26 cellular contexts compared by ENCODE assay signal in genomic region chr20:48812600-48813445, GRCh38. TPM values are rescaled to one million over a fixed set of nuclear protein-coding genes. Genes with fewer than 3 reads are reported as not detected.
A peak's percentile ranks its signal among the peaks of the same experiment; 100 is the strongest.
DNase-seq lines count a peak whose midpoint lies in the region; FAIRE-seq and TF ChIP-seq lines count a peak whose summit lies in the region.
"Had no signal": no experiment of that assay in that cellular context is flagged by ENCODE, and none has a peak within 500 bp of the region (broad histone marks: within the 10 kb centered on the region; RNA-seq: fewer than 3 reads in every experiment).

No MANE protein-coding gene starts in this region.

- H2AK5ac ChIP-seq in H1 (ENCODE audit: low read depth, low read length) = no peak overlapping the region

- POLR2A ChIA-PET in H1 (lab: Charles Lee; ENCODE audit: partially characterized antibody) (no interaction called here), SK-N-SH (lab: Yijun Ruan, JAX) (interaction anchor here (0.6 kb wide), 1 partner anchor 91 kb away, joined by 3 read pairs; no protein-coding TSS in a partner anchor)

- H3K9ac ChIP-seq in H1 (replicated peaks in 1 of 4; ENCODE audit: extremely low read depth in 1 of 4, low read depth in 3 of 4, low read length in 3 of 4) = no peak overlapping the region
- no peak overlapping the region for H3K9ac ChIP-seq in SK-N-SH

- peak overlapping the region; percentile 20 for H3K27ac ChIP-seq in C4-2B
- H3K27ac ChIP-seq in H1 (ENCODE audit: low read depth, low read length) = no peak overlapping the region
- H3K27ac ChIP-seq in SK-N-SH (ENCODE audit: low read depth in 2 of 2, low read length in 1 of 2) = no peak overlapping the region
- H3K27ac ChIP-seq: esophagus muscularis mucosa, ovary had no signal

- DNase-seq in HTR-8/SVneo (ENCODE audit: insufficient read length, low spot score) (no peak), H1 (ENCODE audit: low read depth in 1 of 2, low spot score in 2 of 2) (no peak), pons (ENCODE audit: low spot score) (peak; percentile 88), NCI-H1092 (lab: John Stamatoyannopoulos, UW) (no peak), SK-N-SH (no peak), T-helper 2 cell (no peak)
- DNase-seq in stimulated activated CD4-positive, alpha-beta T cell treated with anti-CD3 and anti-CD28 coated beads, Interleukin-12 subunit alpha, Interleukin-12 subunit beta, amount 100 ng/mL, for 4 hours = no peak
- DNase-seq: activated CD4-positive, alpha-beta memory T cell treated with anti-CD3 and anti-CD28 coated beads, Interleukin-2, amount 10 ng/mL, durations not matched to agents 7 days and 5 days; activated CD4-positive, alpha-beta T cell treated with anti-CD3 and anti-CD28 coated beads for 1 hour; activated CD8-positive, alpha-beta memory T cell treated with anti-CD3 and anti-CD28 coated beads, Interleukin-2, amount 50 U/mL, for 4 hours; activated naive CD4-positive, alpha-beta T cell treated with Interleukin-2 at 50 U/mL for 16 hours; central memory CD4-positive, alpha-beta T cell; Kasumi-1; kidney glomerular epithelial cell; mammary epithelial cell; NCI-H1417 treated with DMSO at 0.1 percent for 48 hours; NCI-H524; NK-92 treated with Interleukin-12 subunit alpha and Interleukin-12 subunit beta, amount 100 ng/mL, for 24 hours; ovary; stimulated activated CD4-positive, alpha-beta T cell treated with anti-CD3 and anti-CD28 coated beads, Interleukin-4, amount 100 ng/mL, for 24 hours had no signal

- no peak overlapping the region for H2BK120ac ChIP-seq in H1 (replicated peaks; ENCODE audit: low read depth, low read length)

- H3K18ac ChIP-seq in H1 (ENCODE audit: extremely low read depth, low read length) = no peak overlapping the region

- no peaks in the 10 kb centered on the region; the same call in 1 of the 2 replicates for H3K79me1 ChIP-seq in H1 (ENCODE audit: low read depth, low read length)

- TF ChIP-seq RAD21 in H1 (IDR thresholded peaks at IDR 0.05 in 1 of 2, conservative IDR thresholded peaks at IDR 0.05 in 1 of 2; ENCODE audit: low read depth in 2 of 2, low read length in 2 of 2) = no peak
- TF ChIP-seq RAD21 in SK-N-SH (IDR thresholded peaks at IDR 0.05; ENCODE audit: low read length) = no peak

- WGBS in H1 (ENCODE audit: extremely low coverage in 1 of 2, insufficient coverage in 1 of 2, insufficient read length in 1 of 2, insufficient replicate concordance in 2 of 2, low coverage in 1 of 2, low lambda C conversion rate in 2 of 2, missing lambda C conversion rate in 1 of 2), 2 experiments = 84% methylated on average over 15 of the region's 15 CpGs; no CpG with 5 or more reads in 1 of the 2 experiments
- WGBS in SK-N-SH (ENCODE audit: low lambda C conversion rate) = 81% methylated on average over 15 of the region's 15 CpGs

- no peak overlapping the region for H2BK15ac ChIP-seq in H1 (ENCODE audit: low read length)

- H3K23ac ChIP-seq in H1 (ENCODE audit: insufficient read length) = no peak overlapping the region

- H3K14ac ChIP-seq in H1 (ENCODE audit: insufficient read length) = no peak overlapping the region

- H2BK20ac ChIP-seq in H1 (ENCODE audit: low read length) = no peak overlapping the region

- H4K20me1 ChIP-seq in H1 (replicated peaks in 1 of 2; ENCODE audit: control insufficient read depth in 1 of 2, insufficient read depth in 2 of 2, low read length in 2 of 2) (no peaks in the 10 kb centered on the region), SK-N-SH (ENCODE audit: insufficient read depth) (no peaks in the 10 kb centered on the region)

- H3K56ac ChIP-seq in H1 (replicated peaks; ENCODE audit: insufficient read length, low read depth, low read length) = no peak overlapping the region

- peak; percentile 74 for FAIRE-seq in HTR-8/SVneo (lab: Jason Lieb, UNC)
- FAIRE-seq in H1 (lab: Jason Lieb, UNC) = no peak
- FAIRE-seq: frontal cortex, GM12892, HepG2 had no signal

- H4K91ac ChIP-seq in H1 (replicated peaks; ENCODE audit: insufficient read length, low read length) = no peak overlapping the region

- CTCF ChIA-PET in H1 (lab: Charles Lee; ENCODE audit: partially characterized antibody) (interaction anchor here (0.6 to 0.8 kb wide), 2 partner anchors 44 to 155 kb away, joined by 3 to 4 read pairs; no protein-coding TSS in a partner anchor), SK-N-SH (lab: Yijun Ruan, JAX) (interaction anchor here (1.7 to 2.5 kb wide), 2 partner anchors 14 to 155 kb away, joined by 4 to 8 read pairs; partner anchors contain the start of gene PREX1)

- TF ChIP-seq POLR2A in H1 (IDR thresholded peaks at IDR 0.05; ENCODE audit: control extremely low read depth in 1 of 2, low read depth in 2 of 2, low read length in 2 of 2) = no peak

- H2BK5ac ChIP-seq in H1 (ENCODE audit: low read depth, low read length) = no peak overlapping the region

- H3K36me3 ChIP-seq in H1 (ENCODE audit: control insufficient read depth in 2 of 4, insufficient read depth in 4 of 4, low read length in 3 of 4) = no peaks in the 10 kb centered on the region
- no peaks in the 10 kb centered on the region for H3K36me3 ChIP-seq in SK-N-SH (replicated peaks in 1 of 2; ENCODE audit: control insufficient read depth in 1 of 2, insufficient read depth in 2 of 2, low read length in 1 of 2)
- H3K36me3 ChIP-seq: esophagus muscularis mucosa, HAP-1, ovary had no signal

- no peak overlapping the region for H4K5ac ChIP-seq in H1 (ENCODE audit: insufficient read length, low read depth, low read length)

- H3F3A ChIP-seq in SK-N-SH (replicated peaks; ENCODE audit: insufficient read depth) = no peaks in the 10 kb centered on the region

- peak overlapping the region; percentile 51; the same call in 1 of the 2 replicates for H2BK12ac ChIP-seq in H1 (ENCODE audit: low read depth, low read length)

- H3K4me2 ChIP-seq in H1 (ENCODE audit: insufficient read depth in 1 of 2, low read depth in 2 of 2, low read length in 2 of 2) = no peak overlapping the region
- H3K4me2 ChIP-seq in SK-N-SH = no peak overlapping the region

- no peaks in the 10 kb centered on the region for H3K9me2 ChIP-seq in SK-N-SH

- H3K9me3 ChIP-seq in H1 (ENCODE audit: insufficient read depth in 2 of 2, low read depth in 1 of 2, low read length in 1 of 2) = no peaks in the 10 kb centered on the region
- H3K9me3 ChIP-seq in SK-N-SH = no peaks in the 10 kb centered on the region
- H3K9me3 ChIP-seq: HAP-1, ovary had no signal

- H3K27me3 ChIP-seq in H1 (replicated peaks in 1 of 4; ENCODE audit: control insufficient read depth in 3 of 4, extremely low read depth in 1 of 4, insufficient read depth in 3 of 4, low read length in 3 of 4) (no peaks in the 10 kb centered on the region), SK-N-SH (ENCODE audit: insufficient read depth) (no peaks in the 10 kb centered on the region)
- H3K27me3 ChIP-seq: esophagus muscularis mucosa, ovary had no signal

- H3K4me3 ChIP-seq in H1 (ENCODE audit: extremely low read depth in 1 of 4, insufficient read depth in 2 of 4, low read depth in 3 of 4, low read length in 4 of 4) (no peak overlapping the region), SK-N-SH (ENCODE audit: low read depth in 2 of 2, low read length in 1 of 2) (no peak overlapping the region)
- H3K4me3 ChIP-seq: esophagus muscularis mucosa, HAP-1, ovary had no signal

- no peak for TF ChIP-seq CTCF in C4-2B (conservative IDR thresholded peaks at IDR 0.05)
- no peak for TF ChIP-seq CTCF in H1 (IDR thresholded peaks at IDR 0.05; ENCODE audit: control extremely low read depth in 1 of 3, insufficient read depth in 1 of 3, low read depth in 1 of 3, low read length in 3 of 3)
- no peak for TF ChIP-seq CTCF in SK-N-SH (IDR thresholded peaks at IDR 0.05)

- H3K79me2 ChIP-seq in H1 (ENCODE audit: control insufficient read depth in 1 of 2, insufficient read depth in 2 of 2, low read length in 2 of 2) = no peaks in the 10 kb centered on the region
- no peaks in the 10 kb centered on the region for H3K79me2 ChIP-seq in SK-N-SH (ENCODE audit: insufficient read depth)

- no peak overlapping the region for H3K4ac ChIP-seq in H1 (replicated peaks; ENCODE audit: insufficient read length, low read depth, low read length)

- no peak overlapping the region for H2AFZ ChIP-seq in H1 (ENCODE audit: low read length)
- no peak overlapping the region for H2AFZ ChIP-seq in SK-N-SH (ENCODE audit: low read depth)

- no peaks in the 10 kb centered on the region for H3K23me2 ChIP-seq in H1 (ENCODE audit: low read depth, low read length)

- H3K4me1 ChIP-seq in H1 (replicated peaks in 1 of 4; ENCODE audit: control insufficient read depth in 3 of 4, insufficient read depth in 4 of 4, low read length in 3 of 4) = 0 out of 7 replicates have a peak, but pooled peaks cover 0 to under 1% (median 0%) of the 10 kb centered on the region in 4 experiments
- H3K4me1 ChIP-seq in SK-N-SH (ENCODE audit: control insufficient read depth in 1 of 2, insufficient read depth in 2 of 2, low read depth in 1 of 2, low read length in 1 of 2) = no peaks in the 10 kb centered on the region
- H3K4me1 ChIP-seq: HAP-1 had no signal

- TF ChIP-seq EP300 in H1 (IDR thresholded peaks at IDR 0.05; ENCODE audit: borderline replicate concordance in 1 of 2, low read depth in 2 of 2, low read length in 2 of 2) = no peak
- TF ChIP-seq EP300 in SK-N-SH (IDR thresholded peaks at IDR 0.05; ENCODE audit: borderline replicate concordance in 1 of 2, low read depth in 1 of 2, low read length in 1 of 2) = no peak

- no peak overlapping the region for H4K8ac ChIP-seq in H1 (ENCODE audit: extremely low read depth, insufficient read depth, low read length)

TF ChIP-seq in H1, 55 proteins besides CTCF, POLR2A, EP300 and RAD21 (continues in another document):
- TF ChIP-seq GABPA (IDR thresholded peaks at IDR 0.05; ENCODE audit: borderline replicate concordance, insufficient read depth, low read length) (no peak), RXRA (IDR thresholded peaks at IDR 0.05; ENCODE audit: insufficient read depth, low read depth, low read length) (no peak), TAF7 (optimal IDR thresholded peaks at IDR 0.05; ENCODE audit: borderline replicate concordance, low read depth, low read length) (no peak)

RNA-seq across cellular contexts. Expression of gene PREX1, which starts 15.0 kb away (rescaled TPM):
- total RNA-seq in H1 (2021; fragmentation: NEBNext Ultra II Directional; extraction: Animal tissue kit (Norgen Biotek cat#: 25700)) = 12.8 and 13.5 TPM in 2 replicates
- polyA plus RNA-seq in H1 (2011; rRNA removed) (10.7 and 13.4 TPM in 2 replicates), SK-N-SH (2012; rRNA removed) (4.2 and 5.3 TPM in 2 replicates)
- 9.6 TPM for polyA plus RNA-seq in H1 (2011; cell fraction: cytosol; rRNA removed)
- 17.7 TPM for polyA plus RNA-seq in H1 (2011; cell fraction: nucleus; rRNA removed)
- 8.8 to 13.0 TPM (median 12.7 TPM) in 4 replicates for polyA plus RNA-seq in H1 (2012, experiment 1 of 2)
- polyA plus RNA-seq in H1 (2012, experiment 2 of 2) = 8.5 TPM
- polyA plus RNA-seq in H1 (2013, experiment 1 of 2) = 6.3 TPM
- 6.2 TPM for polyA plus RNA-seq in H1 (2013, experiment 2 of 2)
- polyA minus RNA-seq in H1 (2011; rRNA and poly(A)+ RNA removed) = 12.9 and 16.1 TPM in 2 replicates
- polyA minus RNA-seq in H1 (2011; cell fraction: cytosol; rRNA and poly(A)+ RNA removed) = 9.6 TPM
- 8.8 TPM for polyA minus RNA-seq in H1 (2011; cell fraction: nucleus; rRNA and poly(A)+ RNA removed)
- polyA plus RNA-seq in SK-N-SH (2012; cell fraction: cytosol; rRNA removed) = 2.0 and 3.4 TPM in 2 replicates
- 6.3 and 6.9 TPM in 2 replicates for polyA plus RNA-seq in SK-N-SH (2012; cell fraction: nucleus; rRNA removed)
